ENCODE assay signal across 8 cellular contexts in genomic region chr1:228139931-228140723, GRCh38. TPM values are rescaled to one million over a fixed set of nuclear protein-coding genes. Genes with fewer than 3 reads are reported as not detected.
DNase-seq lines count a peak whose midpoint lies in the region; ATAC-seq and TF ChIP-seq lines count a peak whose summit lies in the region.

A gene with protein sequence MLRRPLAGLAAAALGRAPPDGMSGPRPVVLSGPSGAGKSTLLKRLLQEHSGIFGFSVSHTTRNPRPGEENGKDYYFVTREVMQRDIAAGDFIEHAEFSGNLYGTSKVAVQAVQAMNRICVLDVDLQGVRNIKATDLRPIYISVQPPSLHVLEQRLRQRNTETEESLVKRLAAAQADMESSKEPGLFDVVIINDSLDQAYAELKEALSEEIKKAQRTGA (plus strand): TSS chr1:228140279. CDS start chr1:228140303, 24 bp downstream.

- H3K9me3 ChIP-seq in lower lobe of right lung, result no peaks in the 10 kb centered on the region

- H3K27me3 ChIP-seq in lower lobe of right lung (ENCODE audit: low read depth), result no peaks in the 10 kb centered on the region

- TF ChIP-seq CTCF in lower lobe of right lung (IDR thresholded peaks at IDR 0.05), result peak; percentile 54

- peaks cover 43% of the 10 kb centered on the region for H3K4me1 ChIP-seq in lower lobe of right lung

- peak; percentile 100 for DNase-seq in CMK (ENCODE audit: low read depth)
- peak; percentile 95 for DNase-seq in HS-5 (ENCODE audit: low read depth)
- DNase-seq in NK-92 (lab: John Stamatoyannopoulos, UW; ENCODE audit: unreplicated experiment), result peak; percentile 96
- peak; percentile 100 for DNase-seq in activated CD8-positive, alpha-beta memory T cell treated with anti-CD3 and anti-CD28 coated beads for 1 hour (ENCODE audit: extremely low read depth in 1 of 2, low read depth in 1 of 2)
- peak; percentile 100 for DNase-seq in effector CD4-positive, alpha-beta T cell
- peak; percentile 100 for DNase-seq in lower lobe of right lung
- peak; percentile 100 for DNase-seq in stimulated activated CD4-positive, alpha-beta T cell treated with anti-CD3 and anti-CD28 coated beads, TNF-alpha, amount 100 ng/mL, for 24 hours (ENCODE audit: low read depth in 3 of 3)

- intact Hi-C loops in lower lobe of right lung (cut with DNase I), result no loop called here

- H3K4me3 ChIP-seq in lower lobe of right lung, result peak within 1 kb of the TSS; percentile 77

- H3K27ac ChIP-seq in lower lobe of right lung, result peak within 1 kb of the TSS; percentile 99

- H3K36me3 ChIP-seq in lower lobe of right lung, result peaks cover 11% of the 10 kb centered on the region

- peak; percentile 91 for ATAC-seq in GM19468 (IDR thresholded peaks at IDR 0.05; ENCODE audit: extremely low read depth, unreplicated experiment)
- peak; percentile 96 for ATAC-seq in lower lobe of right lung

RNA-seq across cellular contexts. Expression of the gene that starts here (rescaled TPM):
- total RNA-seq in lower lobe of right lung, result 192 TPM

Comparison
In these comparisons a context has a peak if more than half of its experiments do, and no peak if none do; other contexts are left out.
1. Peak in every context shown above with its lines: DNase-seq, ATAC-seq, H3K4me3 ChIP-seq and H3K27ac ChIP-seq.